Comparison of ENCODE assay signal across 9 cellular contexts in genomic region chr1:152112101-152112884, GRCh38. TPM values are rescaled to one million over a fixed set of nuclear protein-coding genes. Genes with fewer than 3 reads are reported as not detected.
DNase-seq lines count a peak whose midpoint lies in the region; ATAC-seq and TF ChIP-seq lines count a peak whose summit lies in the region.
"Had no signal": no experiment of that assay in that cellular context is flagged by ENCODE, and none has a peak within 500 bp of the region (broad histone marks: within the 10 kb centered on the region; RNA-seq: fewer than 3 reads in every experiment).

No MANE protein-coding gene starts in this region.

- peaks cover 5% of the 10 kb centered on the region for H3K36me3 Mint-ChIP-seq in endothelial cell (ENCODE audit: low read depth, unreplicated experiment)

- peak overlapping the region; percentile 90 for H3K4me2 ChIP-seq in DOHH2 (ENCODE audit: low read length)
- peak overlapping the region; percentile 94 for H3K4me2 ChIP-seq in KMS-11

- peaks cover 7% of the 10 kb centered on the region for H3K27me3 Mint-ChIP-seq in endothelial cell (ENCODE audit: unreplicated experiment)

- H3K27ac Mint-ChIP-seq in endothelial cell (ENCODE audit: unreplicated experiment), result no peak overlapping the region
- H3K27ac Mint-ChIP-seq: memory B cell had no signal

- peaks cover 8% of the 10 kb centered on the region for H3K9me3 Mint-ChIP-seq in endothelial cell (ENCODE audit: unreplicated experiment)
- H3K9me3 Mint-ChIP-seq: memory B cell had no signal

- H3K4me1 ChIP-seq in DOHH2 (ENCODE audit: control insufficient read depth, low read length) (peaks cover 27% of the 10 kb centered on the region), KMS-11 (ENCODE audit: low read depth, poor library complexity, severe bottlenecking) (peaks cover 23% of the 10 kb centered on the region), rectal smooth muscle tissue (ENCODE audit: control insufficient read depth, insufficient read depth, low read length) (peaks cover 15% of the 10 kb centered on the region)

- H3K9ac ChIP-seq in KMS-11 (peak overlapping the region; percentile 1; the same call in 1 of the 2 replicates), rectal smooth muscle tissue (ENCODE audit: low read length) (no peak overlapping the region)

- peaks cover 19% of the 10 kb centered on the region for H3K9me3 ChIP-seq in DOHH2 (ENCODE audit: control insufficient read depth, insufficient read depth, low read length)

- no peaks in the 10 kb centered on the region for H4K20me1 ChIP-seq in DOHH2 (ENCODE audit: control insufficient read depth, insufficient read depth, low read depth, low read length)
- H4K20me1 ChIP-seq in KMS-11 (ENCODE audit: insufficient read depth), result no peaks in the 10 kb centered on the region

- ATAC-seq in HG02973 (IDR thresholded peaks at IDR 0.05; ENCODE audit: unreplicated experiment) (no peak), HG02571 (IDR thresholded peaks at IDR 0.05; ENCODE audit: unreplicated experiment) (no peak)

- H3K27ac ChIP-seq in DOHH2 (ENCODE audit: low read depth, low read length), result no peak overlapping the region
- no peak overlapping the region for H3K27ac ChIP-seq in KMS-11
- no peak overlapping the region for H3K27ac ChIP-seq in rectal smooth muscle tissue (ENCODE audit: low read depth, low read length)

- H3K36me3 ChIP-seq in DOHH2 (ENCODE audit: control insufficient read depth, low read length) (no peaks in the 10 kb centered on the region), KMS-11 (ENCODE audit: insufficient read depth) (no peaks in the 10 kb centered on the region), rectal smooth muscle tissue (ENCODE audit: control insufficient read depth, insufficient read depth, low read length) (no peaks in the 10 kb centered on the region)

- H3F3A ChIP-seq in DOHH2 (ENCODE audit: control insufficient read depth, insufficient read depth), result 0 out of 2 replicates have a peak, but pooled peaks cover 2% of the 10 kb centered on the region

- DNase-seq in endothelial cell (ENCODE audit: low spot score) (peak; percentile 15), GM20000 (ENCODE audit: low spot score) (no peak)
- DNase-seq: substantia nigra had no signal

- H3K27me3 ChIP-seq in DOHH2 (ENCODE audit: control insufficient read depth, low read length) (peaks cover 63% of the 10 kb centered on the region), KMS-11 (ENCODE audit: insufficient read depth, low read depth) (peaks cover 23% of the 10 kb centered on the region), rectal smooth muscle tissue (ENCODE audit: control insufficient read depth, insufficient read depth, low read length) (peaks cover 54% of the 10 kb centered on the region)

- H3K4me1 Mint-ChIP-seq in endothelial cell (ENCODE audit: unreplicated experiment), result peaks cover 5% of the 10 kb centered on the region

- no peak for TF ChIP-seq CTCF in DOHH2 (IDR thresholded peaks at IDR 0.05; ENCODE audit: low read depth, low read length, poor library complexity, severe bottlenecking)
- TF ChIP-seq CTCF in KMS-11 (conservative IDR thresholded peaks at IDR 0.05; ENCODE audit: low read depth, low read length), result no peak
- no peak for TF ChIP-seq CTCF in endothelial cell (IDR thresholded peaks at IDR 0.05; ENCODE audit: unreplicated experiment)
- TF ChIP-seq CTCF in GM20000 (IDR thresholded peaks at IDR 0.05; ENCODE audit: extremely low read depth, missing control alignments), result no peak

- H3K9me2 ChIP-seq in DOHH2 (replicated peaks; ENCODE audit: control insufficient read depth, low read length), result no peaks in the 10 kb centered on the region

- H3K4me3 Mint-ChIP-seq in endothelial cell (ENCODE audit: unreplicated experiment), result no peak overlapping the region
- H3K4me3 Mint-ChIP-seq: memory B cell had no signal

- no peaks in the 10 kb centered on the region for H3K79me2 ChIP-seq in DOHH2 (ENCODE audit: control insufficient read depth, low read length)
- no peaks in the 10 kb centered on the region for H3K79me2 ChIP-seq in KMS-11 (ENCODE audit: insufficient read depth, low read depth)

- H2AFZ ChIP-seq in KMS-11 (ENCODE audit: low read depth), result peak overlapping the region; percentile 87

- peak overlapping the region; percentile 76 for H3K4me3 ChIP-seq in DOHH2 (ENCODE audit: low read length)
- peak overlapping the region; percentile 100 for H3K4me3 ChIP-seq in KMS-11 (IDR thresholded peaks at IDR 0.05; ENCODE audit: insufficient read depth, low read depth, low read length)
- H3K4me3 ChIP-seq in rectal smooth muscle tissue (ENCODE audit: low read length), result peak overlapping the region; percentile 64

RNA-seq across cellular contexts. Expression of gene TCHH, which starts 3.0 kb away (rescaled TPM):
- 0.38 TPM for total RNA-seq in endothelial cell (ENCODE audit: unreplicated experiment)

RNA-seq across cellular contexts. Expression of gene TCHHL1, which starts 23.4 kb away (rescaled TPM):
- total RNA-seq in endothelial cell (ENCODE audit: unreplicated experiment), result not detected

RNA-seq across cellular contexts. Expression of gene RPTN, which starts 46.7 kb away (rescaled TPM):
- total RNA-seq in endothelial cell (ENCODE audit: unreplicated experiment), result not detected
